Comparison of ENCODE assay signal across 28 cellular contexts in the genomic region with DNA sequence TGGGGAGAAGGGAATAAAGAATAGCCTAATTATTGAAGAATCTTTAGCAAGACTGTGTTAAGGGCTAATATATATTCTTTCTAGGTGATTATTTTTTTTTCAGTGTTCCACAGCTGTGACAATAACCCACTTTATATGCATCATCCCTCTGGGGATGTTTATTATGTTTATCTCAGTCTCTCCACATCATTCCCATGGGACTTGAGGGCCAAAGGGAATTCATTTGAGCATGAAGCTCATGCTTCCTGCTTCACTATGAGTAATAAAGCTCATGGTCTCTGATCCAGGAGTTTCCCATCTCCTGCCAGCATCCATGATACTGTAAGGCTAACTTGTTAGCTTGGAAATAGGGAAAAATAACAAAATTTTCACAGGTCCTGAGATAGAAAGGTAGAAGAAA.
"Had no signal": no experiment of that assay in that cellular context is flagged by ENCODE, and none has a peak within 500 bp of the region (broad histone marks: within the 10 kb centered on the region; RNA-seq: fewer than 3 reads in every experiment).

No MANE protein-coding gene starts in this region.

- H3K4me1 ChIP-seq: gastrocnemius medialis, pancreas, prostate gland, upper lobe of left lung, vagina had no signal

- H3K36me3 Mint-ChIP-seq: activated CD8-positive, alpha-beta memory T cell treated with anti-CD3 and anti-CD28 coated beads, Interleukin-2, amount 10 ng/mL, durations not matched to agents 7 days and 5 days; naive thymus-derived CD4-positive, alpha-beta T cell; stimulated activated memory B cell treated with anti-CD40 and anti-IgM and Interleukin-4, amounts not matched to agents 10 μg/mL and 1 μg/mL and 100 μg/mL, for 72 hours had no signal

- H3K4me1 Mint-ChIP-seq: activated B cell treated with CpG ODN at 0.5 μM for 24 hours; activated CD8-positive, alpha-beta memory T cell treated with anti-CD3 and anti-CD28 coated beads, Interleukin-2, amount 10 ng/mL, durations not matched to agents 7 days and 5 days; naive thymus-derived CD4-positive, alpha-beta T cell; stimulated activated memory B cell treated with anti-CD40 and anti-IgM and Interleukin-4, amounts not matched to agents 10 μg/mL and 1 μg/mL and 100 μg/mL, for 72 hours; stimulated activated naive CD8-positive, alpha-beta T cell treated with anti-CD3 and anti-CD28 coated beads, Interleukin-15, amount 100 ng/mL, for 72 hours had no signal

- DNase-seq: activated B cell treated with CpG ODN at 0.5 μM for 24 hours; activated CD8-positive, alpha-beta memory T cell treated with anti-CD3 and anti-CD28 coated beads, Interleukin-2, amount 10 ng/mL, durations not matched to agents 7 days and 5 days; activated CD8-positive, alpha-beta T cell treated with anti-CD3 and anti-CD28 coated beads, Interleukin-2, amount 10 ng/mL, durations not matched to agents 7 days and 5 days; activated naive CD4-positive, alpha-beta T cell; activated T-cell treated with anti-CD3 and anti-CD28 coated beads, Interleukin-2, amount 50 U/mL, for 48 hours; effector CD8-positive, alpha-beta T cell; gastrocnemius medialis; glutamatergic neuron; islet precursor cell; left cardiac atrium; left ventricle myocardium superior; midbrain; naive thymus-derived CD4-positive, alpha-beta T cell; pancreas; retina; stimulated activated CD4-positive, alpha-beta T cell treated with anti-CD3 and anti-CD28 coated beads, Interleukin-1b, Interleukin-23, amount 100 ng/mL, for 48 hours; stimulated activated CD4-positive, alpha-beta T cell treated with anti-CD3 and anti-CD28 coated beads, Interleukin-4, amount 100 ng/mL, for 4 hours; stimulated activated CD8-positive, alpha-beta memory T cell treated with anti-CD3 and anti-CD28 coated beads, Interleukin-4, amount 100 ng/mL, for 48 hours; stimulated activated naive CD8-positive, alpha-beta T cell treated with anti-CD3 and anti-CD28 coated beads, Interleukin-15, amount 100 ng/mL, for 72 hours; substantia nigra; upper lobe of left lung had no signal

- H3K27ac Mint-ChIP-seq: activated B cell treated with CpG ODN at 0.5 μM for 24 hours; activated CD8-positive, alpha-beta memory T cell treated with anti-CD3 and anti-CD28 coated beads, Interleukin-2, amount 10 ng/mL, durations not matched to agents 7 days and 5 days; activated CD8-positive, alpha-beta T cell treated with anti-CD3 and anti-CD28 coated beads, Interleukin-2, amount 10 ng/mL, durations not matched to agents 7 days and 5 days; activated naive CD4-positive, alpha-beta T cell treated with anti-CD3 and anti-CD28 coated beads, Interleukin-2, amount 50 U/mL, for 72 hours; naive thymus-derived CD4-positive, alpha-beta T cell; stimulated activated memory B cell treated with anti-CD40 and anti-IgM and Interleukin-4, amounts not matched to agents 10 μg/mL and 1 μg/mL and 100 μg/mL, for 72 hours; stimulated activated naive CD8-positive, alpha-beta T cell treated with anti-CD3 and anti-CD28 coated beads, Interleukin-15, amount 100 ng/mL, for 72 hours had no signal

- H3K4me3 Mint-ChIP-seq: activated B cell treated with CpG ODN at 0.5 μM for 24 hours; activated CD8-positive, alpha-beta memory T cell treated with anti-CD3 and anti-CD28 coated beads, Interleukin-2, amount 10 ng/mL, durations not matched to agents 7 days and 5 days; activated CD8-positive, alpha-beta T cell treated with anti-CD3 and anti-CD28 coated beads, Interleukin-2, amount 10 ng/mL, durations not matched to agents 7 days and 5 days; naive thymus-derived CD4-positive, alpha-beta T cell; stimulated activated memory B cell treated with anti-CD40 and anti-IgM and Interleukin-4, amounts not matched to agents 10 μg/mL and 1 μg/mL and 100 μg/mL, for 72 hours; stimulated activated naive CD8-positive, alpha-beta T cell treated with anti-CD3 and anti-CD28 coated beads, Interleukin-15, amount 100 ng/mL, for 72 hours had no signal

- H3K27me3 ChIP-seq: gastrocnemius medialis, pancreas, upper lobe of left lung, vagina had no signal

- ATAC-seq: activated CD8-positive, alpha-beta memory T cell treated with anti-CD3 and anti-CD28 coated beads, Interleukin-2, amount 10 ng/mL, durations not matched to agents 7 days and 5 days; activated CD8-positive, alpha-beta T cell treated with anti-CD3 and anti-CD28 coated beads, Interleukin-2, amount 10 ng/mL, durations not matched to agents 7 days and 5 days; activated naive CD4-positive, alpha-beta T cell treated with anti-CD3 and anti-CD28 coated beads, Interleukin-2, amount 50 U/mL, for 72 hours; gastrocnemius medialis; left ventricle myocardium superior; naive thymus-derived CD4-positive, alpha-beta T cell; pancreas; sciatic nerve; stimulated activated memory B cell treated with anti-CD40 and anti-IgM and Interleukin-4, amounts not matched to agents 10 μg/mL and 1 μg/mL and 100 μg/mL, for 72 hours; stimulated activated naive CD8-positive, alpha-beta T cell treated with anti-CD3 and anti-CD28 coated beads, Interleukin-15, amount 100 ng/mL, for 72 hours had no signal

- FAIRE-seq: colon, pancreas had no signal

- H3K27me3 Mint-ChIP-seq: activated B cell treated with CpG ODN at 0.5 μM for 24 hours; activated CD8-positive, alpha-beta memory T cell treated with anti-CD3 and anti-CD28 coated beads, Interleukin-2, amount 10 ng/mL, durations not matched to agents 7 days and 5 days; naive thymus-derived CD4-positive, alpha-beta T cell; stimulated activated memory B cell treated with anti-CD40 and anti-IgM and Interleukin-4, amounts not matched to agents 10 μg/mL and 1 μg/mL and 100 μg/mL, for 72 hours; stimulated activated naive CD8-positive, alpha-beta T cell treated with anti-CD3 and anti-CD28 coated beads, Interleukin-15, amount 100 ng/mL, for 72 hours had no signal

- H3K27ac ChIP-seq: gastrocnemius medialis, pancreas, prostate gland, skin epidermis, upper lobe of left lung, vagina had no signal

- H3K36me3 ChIP-seq: gastrocnemius medialis, pancreas, prostate gland, upper lobe of left lung, vagina had no signal

- H3K9me3 ChIP-seq: gastrocnemius medialis, pancreas, prostate gland, upper lobe of left lung, vagina had no signal

- H3K4me3 ChIP-seq: gastrocnemius medialis, pancreas, prostate gland, skin epidermis, upper lobe of left lung, vagina had no signal
